19 cellular contexts compared by ENCODE assay signal in the genomic region with DNA sequence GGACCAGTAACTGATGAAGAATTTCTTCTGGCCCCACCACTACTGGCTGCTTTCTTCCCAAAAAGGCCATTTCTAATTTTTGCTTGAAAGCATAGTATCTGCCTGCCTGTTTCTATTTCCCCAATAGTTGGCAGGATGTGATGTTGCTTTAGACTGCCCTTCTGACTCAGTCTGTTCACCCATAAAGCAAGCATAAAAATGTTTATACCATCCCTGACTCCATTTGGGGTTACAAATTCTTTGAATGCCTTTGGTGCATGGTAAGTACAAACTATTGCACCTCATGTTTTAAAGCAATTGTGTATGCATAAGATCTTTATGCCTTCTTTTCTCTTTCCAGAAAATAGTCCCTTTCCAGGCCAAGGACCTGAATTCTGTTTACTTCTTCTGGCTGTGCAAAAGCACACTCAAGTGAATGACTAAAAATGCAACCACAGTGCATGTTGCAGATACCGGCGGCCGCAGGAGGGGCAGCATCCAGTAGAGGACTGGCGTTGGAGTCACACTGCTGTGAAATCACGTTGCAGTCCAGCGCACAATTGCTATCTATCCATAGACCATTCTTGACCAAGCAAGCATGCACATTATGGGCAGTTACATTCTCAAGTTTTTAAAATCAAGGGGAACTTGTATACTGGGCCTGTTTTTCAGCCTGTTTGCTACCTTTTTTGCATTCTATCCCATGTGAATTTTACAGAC.
DNase-seq lines count a peak whose midpoint lies in the region; ATAC-seq and TF ChIP-seq lines count a peak whose summit lies in the region.
"Had no signal": no experiment of that assay in that cellular context is flagged by ENCODE, and none has a peak within 500 bp of the region (broad histone marks: within the 10 kb centered on the region; RNA-seq: fewer than 3 reads in every experiment).

No MANE protein-coding gene starts in this region.

- no peaks in the 10 kb centered on the region for H3K4me1 ChIP-seq in gastroesophageal sphincter
- H3K4me1 ChIP-seq: spleen, uterus had no signal

- H3K36me3 ChIP-seq in gastroesophageal sphincter, result no peaks in the 10 kb centered on the region
- H3K36me3 ChIP-seq: spleen, uterus had no signal

- peak overlapping the region; percentile 3; the same call in 1 of the 2 replicates for H3K4me3 ChIP-seq in WI38 (ENCODE audit: low read depth, low read length)
- H3K4me3 ChIP-seq in fibroblast of villous mesenchyme (ENCODE audit: low read depth, low read length), result no peak overlapping the region
- no peak overlapping the region for H3K4me3 ChIP-seq in gastroesophageal sphincter
- H3K4me3 ChIP-seq: spleen, uterus had no signal

- TF ChIP-seq CTCF in WI38 (IDR thresholded peaks at IDR 0.05; ENCODE audit: low read depth, low read length) (no peak), fibroblast of villous mesenchyme (IDR thresholded peaks at IDR 0.05; ENCODE audit: insufficient read depth, low read depth, low read length) (no peak), gastroesophageal sphincter (IDR thresholded peaks at IDR 0.05) (no peak)

- no peaks in the 10 kb centered on the region for H3K27me3 ChIP-seq in gastroesophageal sphincter
- H3K27me3 ChIP-seq: spleen, uterus had no signal

- TF ChIP-seq EP300 in gastroesophageal sphincter (IDR thresholded peaks at IDR 0.05), result no peak

- WGBS in gastroesophageal sphincter (ENCODE audit: low coverage in 1 of 2), 2 donors, result 82 to 95% methylated on average over 3 to 6 of the region's 6 CpGs

- TF ChIP-seq POLR2A in gastroesophageal sphincter (IDR thresholded peaks at IDR 0.05), result no peak

- ATAC-seq in gastroesophageal sphincter (no peak), HG03565 (IDR thresholded peaks at IDR 0.05; ENCODE audit: unreplicated experiment) (no peak)
- ATAC-seq: Panc1; stimulated activated naive CD8-positive, alpha-beta T cell treated with anti-CD3 and anti-CD28 coated beads, Interleukin-15, Interleukin-2, amounts not matched to agents 100 U/mL and 50 U/mL, for 24 hours had no signal

- H3K27ac ChIP-seq in gastroesophageal sphincter, result no peak overlapping the region
- H3K27ac ChIP-seq: spleen, uterus had no signal

- H3K9me3 ChIP-seq in gastroesophageal sphincter, result no peaks in the 10 kb centered on the region
- H3K9me3 ChIP-seq: uterus had no signal

- DNase-seq in GM04504 (ENCODE audit: low read depth) (peak; percentile 9), fibroblast of villous mesenchyme (ENCODE audit: low read depth) (peak; percentile 19), SKM-1 (lab: John Stamatoyannopoulos, UW; ENCODE audit: unreplicated experiment) (no peak), NCI-H774 (lab: John Stamatoyannopoulos, UW) (no peak)
- DNase-seq: activated CD4-positive, alpha-beta T cell treated with anti-CD3 and anti-CD28 coated beads for 1 hour; activated CD8-positive, alpha-beta memory T cell treated with anti-CD3 and anti-CD28 coated beads, Interleukin-2, amount 50 U/mL, for 48 hours; activated naive CD4-positive, alpha-beta T cell treated with Interleukin-2 at 50 U/mL for 16 hours; caudate nucleus; glutamatergic neuron; MM.1S; NCI-H2029; NCI-H526; spleen; stimulated activated naive CD8-positive, alpha-beta T cell treated with anti-CD3 and anti-CD28 coated beads, Interleukin-15, Interleukin-2, amounts not matched to agents 100 U/mL and 50 U/mL, for 24 hours; uterus had no signal

Comparison
In these comparisons a context has a peak if more than half of its experiments do, and no peak if none do; other contexts are left out.
1. DNase-seq: peak in GM04504 (single experiment) and fibroblast of villous mesenchyme (single experiment); none in SKM-1 (single experiment) and NCI-H774 (single experiment).